Comparison of ENCODE assay signal across 1 cellular context in the genomic region with DNA sequence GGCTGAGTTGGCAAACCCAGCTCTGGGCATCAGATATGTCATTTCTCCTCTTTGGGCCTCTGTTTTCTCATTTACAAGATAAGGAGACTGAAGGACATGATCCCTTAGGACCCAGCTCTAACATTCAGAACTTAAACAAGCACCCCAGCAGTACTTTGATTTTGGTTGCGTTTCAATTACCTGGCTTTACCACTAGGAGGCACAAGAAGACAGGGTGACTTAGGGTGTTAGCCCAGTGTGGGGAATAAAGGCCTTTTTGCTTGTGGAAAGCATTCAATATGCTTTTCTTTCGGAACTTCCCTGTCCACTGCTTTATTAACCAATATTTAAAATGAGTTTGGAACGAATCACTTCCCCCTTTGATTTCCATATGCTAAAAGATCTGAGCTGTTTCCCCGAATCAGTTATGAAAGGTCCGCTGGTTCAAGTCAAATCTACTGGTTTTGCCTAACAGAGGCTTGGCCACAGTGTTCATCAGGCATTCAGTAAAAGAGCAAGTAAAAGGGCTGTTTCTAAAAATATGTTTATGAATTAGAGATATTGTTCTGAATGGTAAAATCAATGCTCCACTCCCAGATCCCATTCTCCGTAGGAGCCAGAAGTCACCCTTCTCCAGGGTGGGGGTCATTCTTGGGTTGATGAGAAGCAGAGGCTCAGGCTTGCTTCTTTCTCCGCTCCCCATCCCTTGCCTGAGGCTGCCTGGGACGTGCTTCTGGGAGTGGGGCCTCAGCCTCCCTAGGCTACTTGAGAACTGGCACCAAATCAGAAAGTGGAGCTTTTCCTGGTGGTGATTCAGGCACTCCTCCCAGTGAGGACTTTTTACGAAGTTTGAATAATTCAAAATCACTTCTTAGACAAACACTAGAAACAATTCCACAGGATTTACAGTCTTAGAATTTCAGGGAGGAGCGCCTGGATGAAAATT.
A peak's percentile ranks its signal among the peaks of the same experiment; 100 is the strongest.
TF ChIP-seq lines count a peak whose summit lies in the region.

No MANE protein-coding gene starts in this region.

TF ChIP-seq in HepG2, 621 proteins besides CTCF, POLR2A, EP300 and RAD21 (continued from another document):
- TF ChIP-seq, protein P1, sequence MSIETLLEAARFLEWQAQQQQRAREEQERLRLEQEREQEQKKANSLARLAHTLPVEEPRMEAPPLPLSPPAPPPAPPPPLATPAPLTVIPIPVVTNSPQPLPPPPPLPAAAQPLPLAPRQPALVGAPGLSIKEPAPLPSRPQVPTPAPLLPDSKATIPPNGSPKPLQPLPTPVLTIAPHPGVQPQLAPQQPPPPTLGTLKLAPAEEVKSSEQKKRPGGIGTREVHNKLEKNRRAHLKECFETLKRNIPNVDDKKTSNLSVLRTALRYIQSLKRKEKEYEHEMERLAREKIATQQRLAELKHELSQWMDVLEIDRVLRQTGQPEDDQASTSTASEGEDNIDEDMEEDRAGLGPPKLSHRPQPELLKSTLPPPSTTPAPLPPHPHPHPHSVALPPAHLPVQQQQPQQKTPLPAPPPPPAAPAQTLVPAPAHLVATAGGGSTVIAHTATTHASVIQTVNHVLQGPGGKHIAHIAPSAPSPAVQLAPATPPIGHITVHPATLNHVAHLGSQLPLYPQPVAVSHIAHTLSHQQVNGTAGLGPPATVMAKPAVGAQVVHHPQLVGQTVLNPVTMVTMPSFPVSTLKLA (IDR thresholded peaks at IDR 0.05), result no peak
- TF ChIP-seq, protein P2, sequence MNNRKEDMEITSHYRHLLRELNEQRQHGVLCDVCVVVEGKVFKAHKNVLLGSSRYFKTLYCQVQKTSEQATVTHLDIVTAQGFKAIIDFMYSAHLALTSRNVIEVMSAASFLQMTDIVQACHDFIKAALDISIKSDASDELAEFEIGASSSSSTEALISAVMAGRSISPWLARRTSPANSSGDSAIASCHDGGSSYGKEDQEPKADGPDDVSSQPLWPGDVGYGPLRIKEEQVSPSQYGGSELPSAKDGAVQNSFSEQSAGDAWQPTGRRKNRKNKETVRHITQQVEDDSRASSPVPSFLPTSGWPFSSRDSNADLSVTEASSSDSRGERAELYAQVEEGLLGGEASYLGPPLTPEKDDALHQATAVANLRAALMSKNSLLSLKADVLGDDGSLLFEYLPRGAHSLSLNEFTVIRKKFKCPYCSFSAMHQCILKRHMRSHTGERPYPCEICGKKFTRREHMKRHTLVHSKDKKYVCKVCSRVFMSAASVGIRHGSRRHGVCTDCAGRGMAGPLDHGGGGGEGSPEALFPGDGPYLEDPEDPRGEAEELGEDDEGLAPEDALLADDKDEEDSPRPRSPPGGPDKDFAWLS (CRISPR knock-in tag; IDR thresholded peaks at IDR 0.05; ENCODE audit: borderline replicate concordance), result no peak
- no peak for TF ChIP-seq MAFF (IDR thresholded peaks at IDR 0.05; ENCODE audit: low read depth, low read length)
- peak; percentile 100 for TF ChIP-seq ZSCAN21 (CRISPR knock-in tag; IDR thresholded peaks at IDR 0.05; ENCODE audit: borderline replicate concordance)
- TF ChIP-seq, protein P3, sequence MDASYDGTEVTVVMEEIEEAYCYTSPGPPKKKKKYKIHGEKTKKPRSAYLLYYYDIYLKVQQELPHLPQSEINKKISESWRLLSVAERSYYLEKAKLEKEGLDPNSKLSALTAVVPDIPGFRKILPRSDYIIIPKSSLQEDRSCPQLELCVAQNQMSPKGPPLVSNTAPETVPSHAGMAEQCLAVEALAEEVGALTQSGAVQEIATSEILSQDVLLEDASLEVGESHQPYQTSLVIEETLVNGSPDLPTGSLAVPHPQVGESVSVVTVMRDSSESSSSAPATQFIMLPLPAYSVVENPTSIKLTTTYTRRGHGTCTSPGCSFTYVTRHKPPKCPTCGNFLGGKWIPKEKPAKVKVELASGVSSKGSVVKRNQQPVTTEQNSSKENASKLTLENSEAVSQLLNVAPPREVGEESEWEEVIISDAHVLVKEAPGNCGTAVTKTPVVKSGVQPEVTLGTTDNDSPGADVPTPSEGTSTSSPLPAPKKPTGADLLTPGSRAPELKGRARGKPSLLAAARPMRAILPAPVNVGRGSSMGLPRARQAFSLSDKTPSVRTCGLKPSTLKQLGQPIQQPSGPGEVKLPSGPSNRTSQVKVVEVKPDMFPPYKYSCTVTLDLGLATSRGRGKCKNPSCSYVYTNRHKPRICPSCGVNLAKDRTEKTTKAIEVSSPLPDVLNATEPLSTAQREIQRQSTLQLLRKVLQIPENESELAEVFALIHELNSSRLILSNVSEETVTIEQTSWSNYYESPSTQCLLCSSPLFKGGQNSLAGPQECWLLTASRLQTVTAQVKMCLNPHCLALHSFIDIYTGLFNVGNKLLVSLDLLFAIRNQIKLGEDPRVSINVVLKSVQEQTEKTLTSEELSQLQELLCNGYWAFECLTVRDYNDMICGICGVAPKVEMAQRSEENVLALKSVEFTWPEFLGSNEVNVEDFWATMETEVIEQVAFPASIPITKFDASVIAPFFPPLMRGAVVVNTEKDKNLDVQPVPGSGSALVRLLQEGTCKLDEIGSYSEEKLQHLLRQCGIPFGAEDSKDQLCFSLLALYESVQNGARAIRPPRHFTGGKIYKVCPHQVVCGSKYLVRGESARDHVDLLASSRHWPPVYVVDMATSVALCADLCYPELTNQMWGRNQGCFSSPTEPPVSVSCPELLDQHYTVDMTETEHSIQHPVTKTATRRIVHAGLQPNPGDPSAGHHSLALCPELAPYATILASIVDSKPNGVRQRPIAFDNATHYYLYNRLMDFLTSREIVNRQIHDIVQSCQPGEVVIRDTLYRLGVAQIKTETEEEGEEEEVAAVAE (CRISPR knock-in tag; IDR thresholded peaks at IDR 0.05; ENCODE audit: borderline replicate concordance), result 0 out of 2 replicates have a peak, but pooled peaks have one; percentile 54
- TF ChIP-seq ZNF205 (CRISPR knock-in tag; IDR thresholded peaks at IDR 0.05), result 0 out of 2 replicates have a peak, but pooled peaks have one; percentile 29
- no peak for TF ChIP-seq ZNF350 (CRISPR knock-in tag; IDR thresholded peaks at IDR 0.05; ENCODE audit: borderline replicate concordance, low read depth)
- TF ChIP-seq STAG1 (CRISPR knock-in tag; IDR thresholded peaks at IDR 0.05), result peak; percentile 97
- TF ChIP-seq, protein P4, sequence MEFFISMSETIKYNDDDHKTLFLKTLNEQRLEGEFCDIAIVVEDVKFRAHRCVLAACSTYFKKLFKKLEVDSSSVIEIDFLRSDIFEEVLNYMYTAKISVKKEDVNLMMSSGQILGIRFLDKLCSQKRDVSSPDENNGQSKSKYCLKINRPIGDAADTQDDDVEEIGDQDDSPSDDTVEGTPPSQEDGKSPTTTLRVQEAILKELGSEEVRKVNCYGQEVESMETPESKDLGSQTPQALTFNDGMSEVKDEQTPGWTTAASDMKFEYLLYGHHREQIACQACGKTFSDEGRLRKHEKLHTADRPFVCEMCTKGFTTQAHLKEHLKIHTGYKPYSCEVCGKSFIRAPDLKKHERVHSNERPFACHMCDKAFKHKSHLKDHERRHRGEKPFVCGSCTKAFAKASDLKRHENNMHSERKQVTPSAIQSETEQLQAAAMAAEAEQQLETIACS (CRISPR knock-in tag; IDR thresholded peaks at IDR 0.05), result no peak
